ENCODE assay signal across 25 cellular contexts in genomic region chr1:109997867-109998229, GRCh38. TPM values are rescaled to one million over a fixed set of nuclear protein-coding genes. Genes with fewer than 3 reads are reported as not detected.
DNase-seq lines count a peak whose midpoint lies in the region; ATAC-seq, FAIRE-seq and TF ChIP-seq lines count a peak whose summit lies in the region.
"Had no signal": no experiment of that assay in that cellular context is flagged by ENCODE, and none has a peak within 500 bp of the region (broad histone marks: within the 10 kb centered on the region; RNA-seq: fewer than 3 reads in every experiment).

No MANE protein-coding gene starts in this region.

- H3K27me3 ChIP-seq in IMR-90 (ENCODE audit: control insufficient read depth, insufficient read depth, low read length): no peaks in the 10 kb centered on the region
- H3K27me3 ChIP-seq in layer of hippocampus (ENCODE audit: control insufficient read depth, insufficient read depth, low read length): no peaks in the 10 kb centered on the region
- H3K27me3 ChIP-seq in smooth muscle cell (ENCODE audit: low read depth): no peaks in the 10 kb centered on the region
- H3K27me3 ChIP-seq: neutrophil, Peyer's patch, SJSA1, suprapubic skin had no signal

- no peak overlapping the region for H2BK15ac ChIP-seq in IMR-90 (ENCODE audit: low read depth, low read length)

- H3K79me2 ChIP-seq in smooth muscle cell (ENCODE audit: low read depth): peaks cover 92% of the 10 kb centered on the region

- no peak for TF ChIP-seq RAD21 in IMR-90 (IDR thresholded peaks at IDR 0.05; ENCODE audit: low read length)

- H3K14ac ChIP-seq in IMR-90 (replicated peaks; ENCODE audit: low read depth, low read length): no peak overlapping the region

- CTCF ChIA-PET in IMR-90 (lab: Yijun Ruan, JAX): interaction anchor here (0.7 to 1.0 kb wide), 2 partner anchors 13 kb away, joined by 3 read pairs; partner anchors contain the start of gene AHCYL1

- no peak overlapping the region for H3K23ac ChIP-seq in IMR-90 (ENCODE audit: low read depth, low read length)

- TF ChIP-seq POLR2A in IMR-90 (IDR thresholded peaks at IDR 0.05; ENCODE audit: low read depth, low read length): no peak

- H2AK9ac ChIP-seq in IMR-90 (replicated peaks; ENCODE audit: low read depth, low read length, poor library complexity): no peak overlapping the region

- ATAC-seq in IMR-90 (ENCODE audit: low read depth): 0 out of 2 replicates have a peak, but pooled peaks have one; percentile 9
- ATAC-seq in HG03354 (IDR thresholded peaks at IDR 0.05; ENCODE audit: poor library complexity, severe bottlenecking, unreplicated experiment): no peak
- ATAC-seq: HCT116; stimulated activated effector memory CD8-positive, alpha-beta T cell treated with anti-CD3 and anti-CD28 coated beads, Interleukin-12 subunit alpha, Interleukin-12 subunit beta, amount 100 ng/mL, for 72 hours had no signal

- H4K5ac ChIP-seq in IMR-90 (ENCODE audit: low read depth, low read length): no peak overlapping the region

- H4K8ac ChIP-seq in IMR-90 (ENCODE audit: low read depth in 2 of 2, low read length in 2 of 2): no peak overlapping the region

- H4K20me1 ChIP-seq in IMR-90 (ENCODE audit: insufficient read depth, low read length): peaks cover 44% of the 10 kb centered on the region
- peaks cover 58% of the 10 kb centered on the region for H4K20me1 ChIP-seq in smooth muscle cell (ENCODE audit: low read depth)

- no peak overlapping the region for H2BK120ac ChIP-seq in IMR-90 (ENCODE audit: low read depth, low read length)

- no peak overlapping the region for H2AK5ac ChIP-seq in IMR-90 (ENCODE audit: low read depth, low read length)

- intact Hi-C loops in IMR-90 (cut with micrococcal nuclease): no loop called here

- no peak overlapping the region for H4K91ac ChIP-seq in IMR-90 (ENCODE audit: insufficient read depth, low read depth, low read length)

- no peak overlapping the region for H3K9ac ChIP-seq in IMR-90 (ENCODE audit: low read depth, low read length)
- H3K9ac ChIP-seq in smooth muscle cell (ENCODE audit: low read depth): peak overlapping the region; percentile 42

- H3F3A ChIP-seq in smooth muscle cell (ENCODE audit: low read depth): peaks cover 59% of the 10 kb centered on the region

- no peak overlapping the region for H2BK20ac ChIP-seq in IMR-90 (ENCODE audit: low read depth, low read length)

- H3K27ac ChIP-seq in IMR-90 (ENCODE audit: insufficient read depth, low read length) (no peak overlapping the region), layer of hippocampus (ENCODE audit: low read depth, low read length) (peak overlapping the region; percentile 64), smooth muscle cell (ENCODE audit: low read depth) (peak overlapping the region; percentile 88)
- H3K27ac ChIP-seq: neutrophil, SJSA1, suprapubic skin had no signal

- H3K4me1 ChIP-seq in IMR-90 (ENCODE audit: control insufficient read depth, insufficient read depth, low read length): peaks cover 6% of the 10 kb centered on the region
- peaks cover 16% of the 10 kb centered on the region for H3K4me1 ChIP-seq in smooth muscle cell (ENCODE audit: low read depth)

- no peak overlapping the region for H2BK5ac ChIP-seq in IMR-90 (ENCODE audit: low read depth, low read length, poor library complexity, severe bottlenecking)

- H3K9me3 ChIP-seq in IMR-90 (ENCODE audit: control insufficient read depth, insufficient read depth, low read length): no peaks in the 10 kb centered on the region
- no peaks in the 10 kb centered on the region for H3K9me3 ChIP-seq in smooth muscle cell (replicated peaks; ENCODE audit: low read depth)
- H3K9me3 ChIP-seq: neutrophil, Peyer's patch, SJSA1, suprapubic skin had no signal

- FAIRE-seq in RCC 7860 (lab: Jason Lieb, UNC): peak; percentile 16
- FAIRE-seq: bronchial epithelial cell, G401.6, small intestine had no signal

- BruUV-seq in IMR-90 (replicated peaks; lab: Mats Ljungman, UMichigan): no TSS peak

- peaks cover 14% of the 10 kb centered on the region for H3K9me1 ChIP-seq in IMR-90 (ENCODE audit: insufficient read depth, low read length)

- H3K4ac ChIP-seq in IMR-90 (ENCODE audit: low read depth, low read length): no peak overlapping the region

- peaks cover 33 to 79% of the 10 kb centered on the region in 2 experiments for H3K79me1 ChIP-seq in IMR-90 (ENCODE audit: low read depth in 1 of 2, low read length in 2 of 2)

- DNase-seq in IMR-90: no peak
- no peak for DNase-seq in RCC 7860 (ENCODE audit: low spot score)
- DNase-seq in smooth muscle cell (lab: John Stamatoyannopoulos, UW; ENCODE audit: unreplicated experiment): no peak
- no peak for DNase-seq in HPDE6-E6E7 (ENCODE audit: extremely low spot score)
- no peak for DNase-seq in glomerular visceral epithelial cell (ENCODE audit: extremely low spot score)
- DNase-seq: activated naive CD4-positive, alpha-beta T cell treated with anti-CD3 and anti-CD28 coated beads, Interleukin-2, amount 10 ng/mL, durations not matched to agents 7 days and 5 days; activated T-cell treated with anti-CD3 and anti-CD28 coated beads, Interleukin-2, amount 50 U/mL, for 48 hours; amniotic stem cell; CD4-positive, alpha-beta memory T cell; DMS 273 treated with DMSO at 0.1 percent for 48 hours; head of caudate nucleus; NCI-H1105 treated with DMSO at 0.1 percent for 48 hours; NCI-H2081 treated with DMSO at 0.1 percent for 48 hours; Peyer's patch; small intestine; T-helper 1 cell had no signal

- H3K36me3 ChIP-seq in IMR-90 (ENCODE audit: control insufficient read depth, insufficient read depth, low read length) (0 out of 2 replicates have a peak, but pooled peaks cover 3% of the 10 kb centered on the region), smooth muscle cell (ENCODE audit: low read depth) (no peaks in the 10 kb centered on the region)
- H3K36me3 ChIP-seq: neutrophil, suprapubic skin had no signal

- TF ChIP-seq CTCF in IMR-90 (conservative IDR thresholded peaks at IDR 0.05; ENCODE audit: low read depth, low read length) (no peak), smooth muscle cell (IDR thresholded peaks at IDR 0.05; ENCODE audit: borderline replicate concordance, insufficient read depth, poor library complexity, severe bottlenecking) (no peak)

- dilution Hi-C loops in IMR-90 (cut with HindIII; ENCODE audit: low sequenced_read_pairs, unreplicated experiment): no loop called here

- no peak overlapping the region for H3K4me2 ChIP-seq in IMR-90 (ENCODE audit: low read depth, low read length)
- peak overlapping the region; percentile 42 for H3K4me2 ChIP-seq in smooth muscle cell

- no peak overlapping the region for H3K18ac ChIP-seq in IMR-90 (ENCODE audit: low read depth, low read length)

- H2AFZ ChIP-seq in IMR-90 (replicated peaks; ENCODE audit: low read length, poor library complexity): no peak overlapping the region
- no peak overlapping the region for H2AFZ ChIP-seq in smooth muscle cell (ENCODE audit: low read depth)

- H3K56ac ChIP-seq in IMR-90 (ENCODE audit: extremely low read depth, insufficient read depth, low read length): no peak overlapping the region

- in situ Hi-C loops in IMR-90 (cut with MboI; ENCODE audit: low sequenced_read_pairs): no loop called here

- POLR2A ChIA-PET in IMR-90 (lab: Charles Lee; ENCODE audit: unreplicated experiment): no interaction called here

- H3K4me3 ChIP-seq in IMR-90 (ENCODE audit: insufficient read depth, low read depth, low read length) (no peak overlapping the region), smooth muscle cell (no peak overlapping the region)
- H3K4me3 ChIP-seq: Peyer's patch, SJSA1, suprapubic skin had no signal

TF ChIP-seq in IMR-90, 13 proteins besides CTCF, POLR2A, EP300 and RAD21 (continues in another document):
- TF ChIP-seq CHD1 (IDR thresholded peaks at IDR 0.05; ENCODE audit: low read depth, low read length) (no peak), SMC3 (IDR thresholded peaks at IDR 0.05; ENCODE audit: low read depth, low read length) (no peak), ELK1 (IDR thresholded peaks at IDR 0.05; ENCODE audit: borderline replicate concordance, low read depth, low read length) (no peak), RCOR1 (IDR thresholded peaks at IDR 0.05; ENCODE audit: insufficient replicate concordance, low read length) (no peak), BHLHE40 (IDR thresholded peaks at IDR 0.05; ENCODE audit: low read depth, low read length) (no peak), USF2 (IDR thresholded peaks at IDR 0.05; ENCODE audit: low read depth, low read length) (no peak), MAFK (IDR thresholded peaks at IDR 0.05; ENCODE audit: low read depth, low read length) (no peak), MAZ (IDR thresholded peaks at IDR 0.05; ENCODE audit: borderline replicate concordance, low read depth, low read length) (no peak), FOS (IDR thresholded peaks at IDR 0.05; ENCODE audit: low read depth, low read length) (no peak), MXI1 (IDR thresholded peaks at IDR 0.05; ENCODE audit: borderline replicate concordance, low read depth, low read length) (no peak), RFX5 (IDR thresholded peaks at IDR 0.05; ENCODE audit: low read depth, low read length) (no peak)

RNA-seq across cellular contexts. Expression of gene AHCYL1, which starts 13.3 kb away (rescaled TPM):
- total RNA-seq in IMR-90 (2012; rRNA removed) (73.9 and 76.0 TPM in 2 replicates), smooth muscle cell (77.3 and 79.5 TPM in 2 replicates)
- polyA plus RNA-seq in IMR-90 (2012; rRNA removed) (63.9 and 75.1 TPM in 2 replicates), smooth muscle cell (115 and 144 TPM in 2 replicates)
- 25.3 and 33.6 TPM in 2 replicates for polyA plus RNA-seq in IMR-90 (2012; cell fraction: cytosol; rRNA removed)
- 45.6 and 132 TPM in 2 replicates for polyA plus RNA-seq in IMR-90 (2012; cell fraction: nucleus; rRNA removed; ENCODE audit: low replicate concordance)

RNA-seq across cellular contexts. Expression of gene STRIP1, which starts 36.6 kb away (rescaled TPM):
- 31.4 and 33.5 TPM in 2 replicates for total RNA-seq in IMR-90 (2012; rRNA removed)
- 28.6 and 30.4 TPM in 2 replicates for polyA plus RNA-seq in IMR-90 (2012; rRNA removed)
- polyA plus RNA-seq in IMR-90 (2012; cell fraction: cytosol; rRNA removed): 13.7 and 17.1 TPM in 2 replicates
- 82.7 and 95.7 TPM in 2 replicates for polyA plus RNA-seq in IMR-90 (2012; cell fraction: nucleus; rRNA removed; ENCODE audit: low replicate concordance)
- total RNA-seq in smooth muscle cell: 26.2 and 31.2 TPM in 2 replicates
- polyA plus RNA-seq in smooth muscle cell: 22.5 and 26.0 TPM in 2 replicates
